In genomic region chr19:41959056-41960053, GRCh38 we compare ENCODE assay signal across 1 cellular context.
TF ChIP-seq lines count a peak whose summit lies in the region.

RABAC1 (minus strand) TSS chr19:41959321; CDS start chr19:41959292, 29 bp downstream.

TF ChIP-seq in HepG2, 621 proteins besides CTCF, POLR2A, EP300 and RAD21 (continued from another document and continues in another):
- TF ChIP-seq CEBPZ (IDR thresholded peaks at IDR 0.05; ENCODE audit: low read length) (no peak), HMG20B (CRISPR knock-in tag; conservative IDR thresholded peaks at IDR 0.05) (no peak), ZNF747 (CRISPR knock-in tag; IDR thresholded peaks at IDR 0.05; ENCODE audit: borderline replicate concordance) (no peak), EEA1 (CRISPR knock-in tag; IDR thresholded peaks at IDR 0.05; ENCODE audit: borderline replicate concordance) (no peak), NFIB (CRISPR knock-in tag; IDR thresholded peaks at IDR 0.05; ENCODE audit: borderline replicate concordance) (no peak), U2AF1 (optimal IDR thresholded peaks at IDR 0.05; ENCODE audit: low read depth, low read length) (no peak), SRY (CRISPR knock-in tag; IDR thresholded peaks at IDR 0.05) (no peak), MED1 (CRISPR knock-in tag; IDR thresholded peaks at IDR 0.05) (no peak), ZNF672 (CRISPR knock-in tag; IDR thresholded peaks at IDR 0.05) (no peak), KLF11 (CRISPR knock-in tag; IDR thresholded peaks at IDR 0.05) (no peak), MNT (IDR thresholded peaks at IDR 0.05) (no peak), TP53 (CRISPR knock-in tag; conservative IDR thresholded peaks at IDR 0.05) (no peak), ZNF644 (CRISPR knock-in tag; IDR thresholded peaks at IDR 0.05; ENCODE audit: low read depth) (no peak), ZNF776 (CRISPR knock-in tag; IDR thresholded peaks at IDR 0.05) (no peak; the same call in 1 of the 2 replicates), IKZF1 (IDR thresholded peaks at IDR 0.05) (no peak), ZNF75D (CRISPR knock-in tag; IDR thresholded peaks at IDR 0.05; ENCODE audit: borderline replicate concordance) (no peak), IRF1 (CRISPR knock-in tag; IDR thresholded peaks at IDR 0.05; ENCODE audit: low read depth) (no peak), HNF1B (CRISPR knock-in tag; IDR thresholded peaks at IDR 0.05) (no peak), SNRNP70 (IDR thresholded peaks at IDR 0.05; ENCODE audit: low read depth, low read length) (no peak), FOXP4 (CRISPR knock-in tag; IDR thresholded peaks at IDR 0.05) (no peak), ZNF740 (CRISPR knock-in tag; IDR thresholded peaks at IDR 0.05) (no peak), ZNF343 (CRISPR knock-in tag; IDR thresholded peaks at IDR 0.05) (no peak), ZNF329 (CRISPR knock-in tag; IDR thresholded peaks at IDR 0.05; ENCODE audit: low read depth) (no peak), ZFP91 (CRISPR knock-in tag; IDR thresholded peaks at IDR 0.05; ENCODE audit: borderline replicate concordance) (peak; percentile 35; the same call in 1 of the 2 replicates), ZNF652 (CRISPR knock-in tag; IDR thresholded peaks at IDR 0.05; ENCODE audit: borderline replicate concordance, low read depth) (no peak), THAP11 (CRISPR knock-in tag; IDR thresholded peaks at IDR 0.05) (peak; percentile 98), GZF1 (CRISPR knock-in tag; IDR thresholded peaks at IDR 0.05) (no peak), ZNF629 (CRISPR knock-in tag; conservative IDR thresholded peaks at IDR 0.05) (no peak), RNF219 (CRISPR knock-in tag; IDR thresholded peaks at IDR 0.05) (no peak), HOXA9 (CRISPR knock-in tag; IDR thresholded peaks at IDR 0.05; ENCODE audit: borderline replicate concordance) (no peak), ADNP (CRISPR knock-in tag; IDR thresholded peaks at IDR 0.05) (no peak), ZBTB49 (CRISPR knock-in tag; IDR thresholded peaks at IDR 0.05; ENCODE audit: borderline replicate concordance) (no peak), ZNF746 (CRISPR knock-in tag; IDR thresholded peaks at IDR 0.05) (no peak), STAT5B (CRISPR knock-in tag; IDR thresholded peaks at IDR 0.05) (no peak), MXD4 (CRISPR knock-in tag; IDR thresholded peaks at IDR 0.05) (0 out of 2 replicates have a peak, but pooled peaks have one; percentile 10), ZNF564 (CRISPR knock-in tag; IDR thresholded peaks at IDR 0.05) (no peak), ZKSCAN5 (CRISPR knock-in tag; IDR thresholded peaks at IDR 0.05) (no peak), DMAP1 (CRISPR knock-in tag; IDR thresholded peaks at IDR 0.05) (peak; percentile 64), ZNF451 (CRISPR knock-in tag; IDR thresholded peaks at IDR 0.05) (peak; percentile 68; the same call in 1 of the 2 replicates), ZNF20 (CRISPR knock-in tag; IDR thresholded peaks at IDR 0.05) (no peak), CEBPG (CRISPR knock-in tag; IDR thresholded peaks at IDR 0.05) (no peak), ZSCAN21 (CRISPR knock-in tag; IDR thresholded peaks at IDR 0.05; ENCODE audit: borderline replicate concordance) (no peak), SCMH1 (CRISPR knock-in tag; IDR thresholded peaks at IDR 0.05; ENCODE audit: borderline replicate concordance) (no peak), SRSF9 (IDR thresholded peaks at IDR 0.05; ENCODE audit: borderline replicate concordance, insufficient read depth, low read depth, low read length, poor library complexity, severe bottlenecking) (no peak), ETV5 (CRISPR knock-in tag; IDR thresholded peaks at IDR 0.05; ENCODE audit: borderline replicate concordance) (no peak), GLMP (CRISPR knock-in tag; IDR thresholded peaks at IDR 0.05; ENCODE audit: borderline replicate concordance) (no peak), XRCC5 (optimal IDR thresholded peaks at IDR 0.05; ENCODE audit: low read length) (peak; percentile 67), ATRX (CRISPR knock-in tag; IDR thresholded peaks at IDR 0.05; ENCODE audit: borderline replicate concordance) (no peak), AHR (CRISPR knock-in tag; IDR thresholded peaks at IDR 0.05) (no peak), GATAD1 (CRISPR knock-in tag; IDR thresholded peaks at IDR 0.05) (peak; percentile 75; the same call in 1 of the 2 replicates), ZNF878 (CRISPR knock-in tag; IDR thresholded peaks at IDR 0.05) (no peak), ZNF10 (CRISPR knock-in tag; IDR thresholded peaks at IDR 0.05; ENCODE audit: borderline replicate concordance, low read depth) (no peak)
